ENCODE assay signal across 18 cellular contexts in the genomic region with DNA sequence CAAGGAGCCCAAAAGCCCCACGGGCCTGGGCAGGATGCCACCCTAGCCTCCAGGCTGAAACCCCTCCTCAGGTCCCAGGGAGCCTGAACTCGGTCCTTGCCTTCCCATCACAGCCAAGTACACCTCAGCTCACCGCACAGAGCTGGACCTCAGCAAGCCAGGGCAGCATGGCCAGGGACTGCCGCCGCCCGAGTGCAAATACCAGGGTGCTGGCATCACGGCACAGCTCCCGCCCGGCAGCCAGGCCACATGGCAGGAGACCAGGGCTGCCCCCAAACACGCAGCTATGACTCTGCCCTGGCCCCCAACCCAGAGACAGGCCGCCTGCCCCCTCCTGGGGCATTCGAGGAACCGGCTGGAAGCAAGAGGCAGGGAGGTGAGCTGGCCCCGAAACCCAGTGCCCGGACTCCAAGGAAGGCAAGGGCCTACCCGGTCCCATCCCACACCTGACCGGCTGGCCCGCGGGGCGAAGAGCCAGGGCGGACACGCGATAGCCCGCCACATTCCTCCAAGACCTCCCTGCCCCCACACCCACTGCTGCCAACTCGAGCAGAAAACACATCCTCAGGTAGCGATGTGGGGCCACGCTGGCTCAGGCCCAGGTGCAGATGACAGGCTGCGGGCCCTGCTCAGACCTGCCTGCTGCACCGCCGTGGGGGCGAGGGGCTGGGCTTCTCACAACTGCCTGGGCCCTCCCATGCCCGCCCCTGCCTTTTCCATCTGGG. TPM values are rescaled to one million over a fixed set of nuclear protein-coding genes. Genes with fewer than 3 reads are reported as not detected.
DNase-seq lines count a peak whose midpoint lies in the region; ATAC-seq, FAIRE-seq and TF ChIP-seq lines count a peak whose summit lies in the region.
"Had no signal": no experiment of that assay in that cellular context is flagged by ENCODE, and none has a peak within 500 bp of the region (broad histone marks: within the 10 kb centered on the region; RNA-seq: fewer than 3 reads in every experiment).

No MANE protein-coding gene starts in this region.

- 0 out of 2 replicates have a peak, but pooled peaks have one; percentile 46 for TF ChIP-seq EP300 in Ishikawa (IDR thresholded peaks at IDR 0.05; ENCODE audit: borderline replicate concordance)

- peaks cover 6% of the 10 kb centered on the region for H3K9me1 ChIP-seq in keratinocyte (ENCODE audit: control insufficient read depth, extremely low read depth, insufficient read depth, low read length)

- no peaks in the 10 kb centered on the region for H3K36me3 ChIP-seq in BLaER1
- H3K36me3 ChIP-seq in WERI-Rb-1: peaks cover 20% of the 10 kb centered on the region
- peaks cover 2 to 3% of the 10 kb centered on the region in 2 experiments for H3K36me3 ChIP-seq in keratinocyte (ENCODE audit: control insufficient read depth in 2 of 2, extremely low read depth in 1 of 2, insufficient read depth in 2 of 2, low read length in 2 of 2)
- H3K36me3 ChIP-seq: transverse colon had no signal

- H3K27me3 ChIP-seq in BLaER1 (no peaks in the 10 kb centered on the region), WERI-Rb-1 (ENCODE audit: insufficient read depth, low read depth, severe bottlenecking) (no peaks in the 10 kb centered on the region), keratinocyte (ENCODE audit: control insufficient read depth, extremely low read depth, insufficient read depth, low read length) (peaks cover 6% of the 10 kb centered on the region)

- no peaks in the 10 kb centered on the region for H3K9me3 ChIP-seq in BLaER1
- H3K9me3 ChIP-seq in WERI-Rb-1 (ENCODE audit: severe bottlenecking): no peaks in the 10 kb centered on the region
- H3K9me3 ChIP-seq in keratinocyte (ENCODE audit: control insufficient read depth, low read depth, low read length): no peaks in the 10 kb centered on the region
- H3K9me3 ChIP-seq: transverse colon had no signal

- FAIRE-seq in keratinocyte (lab: Jason Lieb, UNC): peak; percentile 65
- FAIRE-seq: astrocyte, frontal cortex, GM12878, HepG2, islet of Langerhans had no signal

- no peak; the same call in 1 of the 2 replicates for TF ChIP-seq RAD21 in Ishikawa (IDR thresholded peaks at IDR 0.05; ENCODE audit: low read depth)

- H3K27ac ChIP-seq in BLaER1 (peak overlapping the region; percentile 92), WERI-Rb-1 (peak overlapping the region; percentile 24; the same call in 1 of the 2 replicates), keratinocyte (ENCODE audit: control insufficient read depth, insufficient read depth, low read length) (peak overlapping the region; percentile 44)
- H3K27ac ChIP-seq: transverse colon had no signal

- dilution Hi-C loops in keratinocyte (cut with MboI; ENCODE audit: extremely low pct_ligation_motif_present, low sequenced_read_pairs): no loop called here

- peak overlapping the region; percentile 78 for H3K4me3 ChIP-seq in BLaER1
- no peak overlapping the region for H3K4me3 ChIP-seq in WERI-Rb-1 (ENCODE audit: low read depth, low read length)
- H3K4me3 ChIP-seq in keratinocyte (ENCODE audit: control insufficient read depth in 2 of 3, extremely low read depth in 1 of 3, insufficient read depth in 2 of 3, low read depth in 1 of 3, low read length in 3 of 3): peak overlapping the region; percentile 31 to 65 (median 58)
- H3K4me3 ChIP-seq: GM12878, transverse colon had no signal

- H3K4me2 ChIP-seq in BLaER1: peak overlapping the region; percentile 94
- H3K4me2 ChIP-seq in keratinocyte (ENCODE audit: control insufficient read depth, extremely low read depth, insufficient read depth, low read depth, low read length): peak overlapping the region; percentile 87

- H3K4me1 ChIP-seq in BLaER1 (peaks cover 90% of the 10 kb centered on the region), keratinocyte (ENCODE audit: control insufficient read depth, extremely low read depth, insufficient read depth, low read length) (peaks cover 39% of the 10 kb centered on the region)

- H3K9ac ChIP-seq in BLaER1 (peak overlapping the region; percentile 85), keratinocyte (ENCODE audit: control insufficient read depth, extremely low read depth, insufficient read depth, low read length) (peak overlapping the region; percentile 35)

- no peak overlapping the region for H2AFZ ChIP-seq in keratinocyte (ENCODE audit: control insufficient read depth, low read length)

- DNase-seq in WERI-Rb-1 (no peak), keratinocyte (ENCODE audit: low read depth, low spot score) (peak; percentile 61)
- no peak for DNase-seq in activated T-cell treated with anti-CD3 and anti-CD28 coated beads, Interleukin-2, amount 50 U/mL, for 1 hour
- no peak for DNase-seq in effector CD8-positive, alpha-beta T cell (lab: John Stamatoyannopoulos, UW)
- DNase-seq: NCI-H1092 treated with DMSO at 0.1 percent for 48 hours; stimulated activated CD4-positive, alpha-beta T cell treated with anti-CD3 and anti-CD28 coated beads, Interleukin-2, amount 100 ng/mL, for 24 hours; stimulated activated CD8-positive, alpha-beta memory T cell treated with anti-CD3 and anti-CD28 coated beads, Interleukin-4, amount 100 ng/mL, for 48 hours; transverse colon had no signal

- H3K79me2 ChIP-seq in keratinocyte (ENCODE audit: control insufficient read depth, insufficient read depth, low read length): peaks cover 61% of the 10 kb centered on the region

- ATAC-seq in GM18502 (IDR thresholded peaks at IDR 0.05; ENCODE audit: poor library complexity, unreplicated experiment): no peak
- no peak for ATAC-seq in HG03095 (IDR thresholded peaks at IDR 0.05; ENCODE audit: unreplicated experiment)
- ATAC-seq: activated T-helper 17 cell treated with anti-CD3 and anti-CD28 coated beads, Interleukin-2, amount 50 U/mL, for 72 hours had no signal

- TF ChIP-seq CTCF in WERI-Rb-1 (IDR thresholded peaks at IDR 0.05; ENCODE audit: low read depth, low read length) (no peak), keratinocyte (optimal IDR thresholded peaks at IDR 0.05 in 1 of 3, IDR thresholded peaks at IDR 0.05 in 1 of 3, conservative IDR thresholded peaks at IDR 0.05 in 1 of 3; ENCODE audit: extremely low read depth in 1 of 3, insufficient read depth in 2 of 3, low read length in 3 of 3) (peak in 1 of 3 experiments; percentile 18)

- H4K20me1 ChIP-seq in BLaER1: peaks cover 62% of the 10 kb centered on the region
- peaks cover 34% of the 10 kb centered on the region for H4K20me1 ChIP-seq in keratinocyte (ENCODE audit: control insufficient read depth, extremely low read depth, insufficient read depth, low read length)

TF ChIP-seq in Ishikawa, 13 proteins besides CTCF, POLR2A, EP300 and RAD21 (continues in another document):
- TF ChIP-seq YY1 (IDR thresholded peaks at IDR 0.05; ENCODE audit: low read depth) (no peak), CEBPB (IDR thresholded peaks at IDR 0.05) (no peak), EGR1 (IDR thresholded peaks at IDR 0.05) (no peak), NFIC (IDR thresholded peaks at IDR 0.05) (peak; percentile 87), TAF1 (IDR thresholded peaks at IDR 0.05; ENCODE audit: low read depth) (0 out of 2 replicates have a peak, but pooled peaks have one; percentile 5), CREB1 (IDR thresholded peaks at IDR 0.05; ENCODE audit: low read depth) (no peak)
- TF ChIP-seq, protein P1, sequence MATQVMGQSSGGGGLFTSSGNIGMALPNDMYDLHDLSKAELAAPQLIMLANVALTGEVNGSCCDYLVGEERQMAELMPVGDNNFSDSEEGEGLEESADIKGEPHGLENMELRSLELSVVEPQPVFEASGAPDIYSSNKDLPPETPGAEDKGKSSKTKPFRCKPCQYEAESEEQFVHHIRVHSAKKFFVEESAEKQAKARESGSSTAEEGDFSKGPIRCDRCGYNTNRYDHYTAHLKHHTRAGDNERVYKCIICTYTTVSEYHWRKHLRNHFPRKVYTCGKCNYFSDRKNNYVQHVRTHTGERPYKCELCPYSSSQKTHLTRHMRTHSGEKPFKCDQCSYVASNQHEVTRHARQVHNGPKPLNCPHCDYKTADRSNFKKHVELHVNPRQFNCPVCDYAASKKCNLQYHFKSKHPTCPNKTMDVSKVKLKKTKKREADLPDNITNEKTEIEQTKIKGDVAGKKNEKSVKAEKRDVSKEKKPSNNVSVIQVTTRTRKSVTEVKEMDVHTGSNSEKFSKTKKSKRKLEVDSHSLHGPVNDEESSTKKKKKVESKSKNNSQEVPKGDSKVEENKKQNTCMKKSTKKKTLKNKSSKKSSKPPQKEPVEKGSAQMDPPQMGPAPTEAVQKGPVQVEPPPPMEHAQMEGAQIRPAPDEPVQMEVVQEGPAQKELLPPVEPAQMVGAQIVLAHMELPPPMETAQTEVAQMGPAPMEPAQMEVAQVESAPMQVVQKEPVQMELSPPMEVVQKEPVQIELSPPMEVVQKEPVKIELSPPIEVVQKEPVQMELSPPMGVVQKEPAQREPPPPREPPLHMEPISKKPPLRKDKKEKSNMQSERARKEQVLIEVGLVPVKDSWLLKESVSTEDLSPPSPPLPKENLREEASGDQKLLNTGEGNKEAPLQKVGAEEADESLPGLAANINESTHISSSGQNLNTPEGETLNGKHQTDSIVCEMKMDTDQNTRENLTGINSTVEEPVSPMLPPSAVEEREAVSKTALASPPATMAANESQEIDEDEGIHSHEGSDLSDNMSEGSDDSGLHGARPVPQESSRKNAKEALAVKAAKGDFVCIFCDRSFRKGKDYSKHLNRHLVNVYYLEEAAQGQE (IDR thresholded peaks at IDR 0.05; ENCODE audit: low read depth): no peak

RNA-seq across cellular contexts. Expression of a gene that starts 2.7 kb away (rescaled TPM):
- 28.3 to 38.2 TPM (median 36.5 TPM) in 3 replicates for polyA plus RNA-seq in keratinocyte
- polyA plus RNA-seq in keratinocyte (2011; ENCODE audit: low read depth): 7.2 TPM
- polyA plus RNA-seq in keratinocyte (2011; cell fraction: cytosol; rRNA removed): 9.4 and 18.2 TPM in 2 replicates
- 140 and 145 TPM in 2 replicates for polyA plus RNA-seq in keratinocyte (2011; cell fraction: nucleus; rRNA removed)
- 17.3 and 74.5 TPM in 2 replicates for polyA plus RNA-seq in keratinocyte (2012; ENCODE audit: low replicate concordance)
- polyA minus RNA-seq in keratinocyte: 48.0 to 72.7 TPM (median 66.2 TPM) in 3 replicates
- 39.1 TPM for polyA minus RNA-seq in keratinocyte (2011; cell fraction: cytosol; rRNA and poly(A)+ RNA removed)
- polyA minus RNA-seq in keratinocyte (2011; cell fraction: nucleus; rRNA and poly(A)+ RNA removed): 141 and 154 TPM in 2 replicates

RNA-seq across cellular contexts. Expression of a gene that starts 15.2 kb away (rescaled TPM):
- 15.6 to 28.8 TPM (median 16.1 TPM) in 3 replicates for polyA plus RNA-seq in keratinocyte
- 4.9 TPM for polyA plus RNA-seq in keratinocyte (2011; ENCODE audit: low read depth)
- 9.0 and 27.0 TPM in 2 replicates for polyA plus RNA-seq in keratinocyte (2011; cell fraction: cytosol; rRNA removed)
- polyA plus RNA-seq in keratinocyte (2011; cell fraction: nucleus; rRNA removed): 9.5 and 12.3 TPM in 2 replicates
- 19.5 and 34.9 TPM in 2 replicates for polyA plus RNA-seq in keratinocyte (2012; ENCODE audit: low replicate concordance)
- polyA minus RNA-seq in keratinocyte: 7.7 to 14.3 TPM (median 11.1 TPM) in 3 replicates
- polyA minus RNA-seq in keratinocyte (2011; cell fraction: cytosol; rRNA and poly(A)+ RNA removed): 37.0 TPM
- 2.3 and 5.8 TPM in 2 replicates for polyA minus RNA-seq in keratinocyte (2011; cell fraction: nucleus; rRNA and poly(A)+ RNA removed)

Comparison
In these comparisons a context has a peak if more than half of its experiments do, and no peak if none do; other contexts are left out.
1. H3K27ac ChIP-seq: peak in every context shown above with its lines; median percentile 92 in BLaER1; 44 in keratinocyte; 24 in WERI-Rb-1.